Comparison of ENCODE assay signal across 12 cellular contexts in the genomic region with DNA sequence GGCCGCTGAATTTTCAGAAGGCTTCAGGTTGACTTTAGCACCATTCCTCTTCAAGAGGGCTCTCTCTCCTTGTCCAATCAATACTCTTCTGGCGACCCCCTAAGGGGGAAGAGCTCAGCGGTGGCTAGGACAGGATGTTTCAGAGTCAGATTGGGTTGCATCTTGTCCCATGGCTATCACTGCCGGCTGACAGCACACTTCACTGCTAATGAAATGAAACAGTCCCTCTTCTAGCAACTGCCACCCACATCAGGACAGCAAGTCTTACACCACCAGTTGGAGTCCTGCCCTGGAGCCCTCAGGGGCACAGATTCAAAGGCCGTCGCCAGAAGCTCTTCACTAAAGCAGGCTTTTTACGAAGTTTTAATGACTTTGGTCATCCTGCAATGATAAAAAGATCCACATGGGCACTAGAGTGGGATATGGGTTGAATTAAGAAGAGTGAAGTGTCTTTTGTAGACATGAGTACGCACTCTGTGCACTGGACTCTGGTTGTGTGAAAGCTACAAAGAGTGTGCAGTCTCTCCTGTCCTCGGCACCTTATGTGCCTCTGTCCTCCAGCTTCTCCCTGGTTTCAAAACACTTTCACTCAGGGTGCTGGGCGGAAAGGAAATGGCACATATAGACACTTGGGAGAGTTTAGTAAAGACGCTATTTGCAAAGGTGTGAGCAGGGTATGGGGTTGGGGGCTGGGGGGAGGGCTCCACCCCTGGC.
DNase-seq lines count a peak whose midpoint lies in the region; ATAC-seq and TF ChIP-seq lines count a peak whose summit lies in the region.
"Had no signal": no experiment of that assay in that cellular context is flagged by ENCODE, and none has a peak within 500 bp of the region (broad histone marks: within the 10 kb centered on the region; RNA-seq: fewer than 3 reads in every experiment).

No MANE protein-coding gene starts in this region.

- H3K4me3 Mint-ChIP-seq in nephron progenitor cell = no peak overlapping the region
- H3K4me3 Mint-ChIP-seq in activated T-cell treated with anti-CD3 and anti-CD28 coated beads, Interleukin-2, amount 50 U/mL, for 72 hours = no peak overlapping the region
- H3K4me3 Mint-ChIP-seq: activated naive CD4-positive, alpha-beta T cell treated with anti-CD3 and anti-CD28 coated beads, Interleukin-2, amount 10 ng/mL, durations not matched to agents 7 days and 5 days had no signal

- H3K4me2 ChIP-seq in SK-N-SH = peak overlapping the region; percentile 14; the same call in 1 of the 2 replicates

- peak overlapping the region; percentile 15 for H3K27ac Mint-ChIP-seq in nephron progenitor cell
- H3K27ac Mint-ChIP-seq in activated T-cell treated with anti-CD3 and anti-CD28 coated beads, Interleukin-2, amount 50 U/mL, for 72 hours = no peak overlapping the region
- H3K27ac Mint-ChIP-seq: activated naive CD4-positive, alpha-beta T cell treated with anti-CD3 and anti-CD28 coated beads, Interleukin-2, amount 10 ng/mL, durations not matched to agents 7 days and 5 days had no signal

- peaks cover 52% of the 10 kb centered on the region for H3K9me3 Mint-ChIP-seq in nephron progenitor cell
- H3K9me3 Mint-ChIP-seq in activated T-cell treated with anti-CD3 and anti-CD28 coated beads, Interleukin-2, amount 50 U/mL, for 72 hours = peaks cover 7 to 11% of the 10 kb centered on the region in 2 donors

- H3K79me2 ChIP-seq in SK-N-SH (ENCODE audit: insufficient read depth) = no peaks in the 10 kb centered on the region

- TF ChIP-seq RAD21 in SK-N-SH (IDR thresholded peaks at IDR 0.05; ENCODE audit: low read length) = no peak

- no peaks in the 10 kb centered on the region for H4K20me1 ChIP-seq in SK-N-SH (ENCODE audit: insufficient read depth)

- no peak overlapping the region for H3K4me3 ChIP-seq in SK-N-SH (ENCODE audit: low read depth in 2 of 2, low read length in 1 of 2)
- H3K4me3 ChIP-seq: esophagus muscularis mucosa had no signal

- DNase-seq in C1 segment of cervical spinal cord (lab: John Stamatoyannopoulos, UW) (peak in 9 of 14 donors; percentile 19 to 76 (median 45)), SK-N-SH (peak; percentile 56), cardiac septum (ENCODE audit: low spot score) (peak; percentile 84), nephron progenitor cell (no peak)
- no peak for DNase-seq in activated T-cell treated with anti-CD3 and anti-CD28 coated beads, Interleukin-2, amount 50 U/mL, for 72 hours
- DNase-seq: activated naive CD4-positive, alpha-beta T cell treated with anti-CD3 and anti-CD28 coated beads, Interleukin-2, amount 10 ng/mL, durations not matched to agents 7 days and 5 days; MV-4-11; naive thymus-derived CD4-positive, alpha-beta T cell had no signal

- H3F3A ChIP-seq in SK-N-SH (replicated peaks; ENCODE audit: insufficient read depth) = peaks cover 32% of the 10 kb centered on the region

- H3K4me1 Mint-ChIP-seq in nephron progenitor cell = peaks cover 7% of the 10 kb centered on the region
- peaks cover 19% of the 10 kb centered on the region for H3K4me1 Mint-ChIP-seq in activated T-cell treated with anti-CD3 and anti-CD28 coated beads, Interleukin-2, amount 50 U/mL, for 72 hours (ENCODE audit: low read depth)

- H3K9ac ChIP-seq in SK-N-SH = peak overlapping the region; percentile 24; the same call in 1 of the 2 replicates

- H3K9me2 ChIP-seq in SK-N-SH = no peaks in the 10 kb centered on the region

- TF ChIP-seq CTCF in SK-N-SH (IDR thresholded peaks at IDR 0.05) = no peak
- TF ChIP-seq CTCF in nephron progenitor cell (IDR thresholded peaks at IDR 0.05) = no peak

- no peaks in the 10 kb centered on the region for H3K27me3 ChIP-seq in SK-N-SH (ENCODE audit: insufficient read depth)

- POLR2A ChIA-PET in SK-N-SH (lab: Yijun Ruan, JAX) = interaction anchor here (1.3 to 2.3 kb wide), 3 partner anchors 332 to 440 kb away, joined by 3 to 14 read pairs (median 8); a partner anchor contains a TSS

- no peaks in the 10 kb centered on the region for H3K36me3 ChIP-seq in SK-N-SH (replicated peaks in 1 of 2; ENCODE audit: control insufficient read depth in 1 of 2, insufficient read depth in 2 of 2, low read length in 1 of 2)
- H3K36me3 ChIP-seq: esophagus muscularis mucosa had no signal

- CTCF ChIA-PET in SK-N-SH (lab: Yijun Ruan, JAX) = interaction anchor here (0.8 to 7.2 kb wide), 8 partner anchors 14 to 1501 kb away, joined by 3 to 53 read pairs (median 4); no protein-coding TSS in a partner anchor

- intact Hi-C loops in cardiac septum (cut with DNase I) = loop anchor here (5.0 kb wide), 2 partner anchors 140 to 335 kb away; no protein-coding TSS in a partner anchor

- H3K4me1 ChIP-seq in SK-N-SH (ENCODE audit: control insufficient read depth in 1 of 2, insufficient read depth in 2 of 2, low read depth in 1 of 2, low read length in 1 of 2) = peaks cover 24 to 25% of the 10 kb centered on the region in 2 experiments

- peaks cover 3% of the 10 kb centered on the region; the same call in 1 of the 2 replicates for H3K9me3 ChIP-seq in SK-N-SH

- H2AFZ ChIP-seq in SK-N-SH (ENCODE audit: low read depth) = peak overlapping the region; percentile 66; the same call in 1 of the 2 replicates

- TF ChIP-seq EP300 in SK-N-SH (IDR thresholded peaks at IDR 0.05; ENCODE audit: borderline replicate concordance in 1 of 2, low read depth in 1 of 2, low read length in 1 of 2) = peak in 1 of 2 experiments; percentile 36; a peak in 1 of 4 replicates

- peaks cover 11% of the 10 kb centered on the region for H3K27me3 Mint-ChIP-seq in nephron progenitor cell (ENCODE audit: low read depth, poor library complexity)
- H3K27me3 Mint-ChIP-seq in activated T-cell treated with anti-CD3 and anti-CD28 coated beads, Interleukin-2, amount 50 U/mL, for 72 hours (ENCODE audit: low read depth) = peaks cover 19% of the 10 kb centered on the region

- H3K36me3 Mint-ChIP-seq in nephron progenitor cell (ENCODE audit: low read depth) = no peaks in the 10 kb centered on the region
- H3K36me3 Mint-ChIP-seq in activated T-cell treated with anti-CD3 and anti-CD28 coated beads, Interleukin-2, amount 50 U/mL, for 72 hours (ENCODE audit: insufficient read depth in 2 of 2) = peaks cover 4 to 6% of the 10 kb centered on the region in 2 donors

- H3K27ac ChIP-seq in SK-N-SH (ENCODE audit: low read depth in 2 of 2, low read length in 1 of 2) = peak overlapping the region; percentile 68 to 81
- H3K27ac ChIP-seq: esophagus muscularis mucosa had no signal

- ATAC-seq in HG02571 (IDR thresholded peaks at IDR 0.05; ENCODE audit: unreplicated experiment) = no peak
- ATAC-seq in HG02798 (IDR thresholded peaks at IDR 0.05; ENCODE audit: poor library complexity, unreplicated experiment) = no peak
- ATAC-seq in HG03135 (IDR thresholded peaks at IDR 0.05; ENCODE audit: unreplicated experiment) = no peak
- no peak for ATAC-seq in activated T-cell treated with anti-CD3 and anti-CD28 coated beads, Interleukin-2, amount 50 U/mL, for 72 hours (replicated peaks in 1 of 2)
- ATAC-seq: naive thymus-derived CD4-positive, alpha-beta T cell had no signal

- WGBS in SK-N-SH (ENCODE audit: low lambda C conversion rate) = 53% methylated on average over 11 of the region's 11 CpGs

TF ChIP-seq in SK-N-SH, 30 proteins besides CTCF, POLR2A, EP300 and RAD21:
- TF ChIP-seq, protein P1, sequence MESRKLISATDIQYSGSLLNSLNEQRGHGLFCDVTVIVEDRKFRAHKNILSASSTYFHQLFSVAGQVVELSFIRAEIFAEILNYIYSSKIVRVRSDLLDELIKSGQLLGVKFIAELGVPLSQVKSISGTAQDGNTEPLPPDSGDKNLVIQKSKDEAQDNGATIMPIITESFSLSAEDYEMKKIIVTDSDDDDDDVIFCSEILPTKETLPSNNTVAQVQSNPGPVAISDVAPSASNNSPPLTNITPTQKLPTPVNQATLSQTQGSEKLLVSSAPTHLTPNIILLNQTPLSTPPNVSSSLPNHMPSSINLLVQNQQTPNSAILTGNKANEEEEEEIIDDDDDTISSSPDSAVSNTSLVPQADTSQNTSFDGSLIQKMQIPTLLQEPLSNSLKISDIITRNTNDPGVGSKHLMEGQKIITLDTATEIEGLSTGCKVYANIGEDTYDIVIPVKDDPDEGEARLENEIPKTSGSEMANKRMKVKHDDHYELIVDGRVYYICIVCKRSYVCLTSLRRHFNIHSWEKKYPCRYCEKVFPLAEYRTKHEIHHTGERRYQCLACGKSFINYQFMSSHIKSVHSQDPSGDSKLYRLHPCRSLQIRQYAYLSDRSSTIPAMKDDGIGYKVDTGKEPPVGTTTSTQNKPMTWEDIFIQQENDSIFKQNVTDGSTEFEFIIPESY (IDR thresholded peaks at IDR 0.05; ENCODE audit: borderline replicate concordance, low read depth) = no peak
- no peak; the same call in 1 of the 2 replicates for TF ChIP-seq GATA2 (CRISPR knock-in tag; IDR thresholded peaks at IDR 0.05)
- no peak for TF ChIP-seq TAF1 (IDR thresholded peaks at IDR 0.05; ENCODE audit: borderline replicate concordance, low read depth, low read length)
- TF ChIP-seq RCOR1 (IDR thresholded peaks at IDR 0.05; ENCODE audit: low read length) = 0 out of 2 replicates have a peak, but pooled peaks have one; percentile 54

Comparison
In these comparisons a context has a peak if more than half of its experiments do, and no peak if none do; other contexts are left out.
1. DNase-seq: peak in C1 segment of cervical spinal cord (9 of 14), SK-N-SH (single experiment) and cardiac septum (single experiment); none in nephron progenitor cell (single experiment) and activated T-cell treated with anti-CD3 and anti-CD28 coated beads, Interleukin-2, amount 50 U/mL, for 72 hours (0 of 2).